8 cellular contexts compared by ENCODE assay signal in genomic region chr11:130001491-130002351, GRCh38. TPM values are rescaled to one million over a fixed set of nuclear protein-coding genes. Genes with fewer than 3 reads are reported as not detected.
DNase-seq lines count a peak whose midpoint lies in the region; ATAC-seq and TF ChIP-seq lines count a peak whose summit lies in the region.

No MANE protein-coding gene starts in this region.

- H3K4me3 Mint-ChIP-seq in naive thymus-derived CD4-positive, alpha-beta T cell, result peak overlapping the region; percentile 89 to 99 (median 94)

- peaks cover 0 to 3% (median 0%) of the 10 kb centered on the region in 11 donors for H3K9me3 Mint-ChIP-seq in naive thymus-derived CD4-positive, alpha-beta T cell

- CTCF ChIA-PET in naive thymus-derived CD4-positive, alpha-beta T cell (lab: Charles Lee), result interaction anchor here (1.2 to 1.6 kb wide), 3 partner anchors 9 to 131 kb away, joined by 3 to 5 read pairs (median 5); no protein-coding TSS in a partner anchor

- peak overlapping the region; percentile 98 for H3K27ac ChIP-seq in naive thymus-derived CD4-positive, alpha-beta T cell (ENCODE audit: low read depth, low read length)
- peak overlapping the region; percentile 99 for H3K27ac ChIP-seq in temporal lobe (ENCODE audit: low read depth, low read length)

- peaks cover 24 to 56% (median 53%) of the 10 kb centered on the region in 7 donors for H3K4me1 Mint-ChIP-seq in naive thymus-derived CD4-positive, alpha-beta T cell

- POLR2A ChIA-PET in naive thymus-derived CD4-positive, alpha-beta T cell (lab: Charles Lee), result interaction anchor here (0.7 to 4.9 kb wide), 21 partner anchors 9 to 915 kb away, joined by 3 to 55 read pairs (median 5); partner anchors contain the start of genes APLP2, NFRKB, SNX19 and TMEM45B

- H3K27ac Mint-ChIP-seq in naive thymus-derived CD4-positive, alpha-beta T cell, result peak overlapping the region; percentile 88 to 100 (median 97)

- H3K27me3 ChIP-seq in naive thymus-derived CD4-positive, alpha-beta T cell (ENCODE audit: control insufficient read depth in 2 of 2, insufficient read depth in 2 of 2, low read length in 2 of 2), result no peaks in the 10 kb centered on the region

- intact Hi-C loops in naive thymus-derived CD4-positive, alpha-beta T cell (cut with micrococcal nuclease), result loop anchor here (1.0 to 10.0 kb wide), 14 partner anchors 9 to 1474 kb away; partner anchors contain the start of genes NFRKB (in 2 of the 2), ZBTB44 (in 2 of the 2), APLP2 (in 1 of the 2) and SNX19 (in 1 of the 2)

- DNase-seq in NK-92 treated with Interleukin-12 subunit alpha and Interleukin-12 subunit beta, amount 100 ng/mL, for 24 hours (lab: John Stamatoyannopoulos, UW), result peak; percentile 82
- DNase-seq in NK-92 (lab: John Stamatoyannopoulos, UW; ENCODE audit: unreplicated experiment) (no peak), NCI-H146 treated with DMSO at 0.1 percent for 48 hours (lab: John Stamatoyannopoulos, UW; ENCODE audit: unreplicated experiment) (peak; percentile 46), activated T-cell treated with anti-CD3 and anti-CD28 coated beads for 4 hours (peak; percentile 16), fibroblast of mammary gland (ENCODE audit: low read depth) (peak; percentile 38)
- DNase-seq in naive thymus-derived CD4-positive, alpha-beta T cell, result peak in 7 of 9 donors; percentile 22 to 55 (median 48)

- H3K36me3 ChIP-seq in naive thymus-derived CD4-positive, alpha-beta T cell (ENCODE audit: control insufficient read depth in 2 of 3, insufficient read depth in 3 of 3, low read length in 3 of 3), result peaks cover 0 to 3% (median 0%) of the 10 kb centered on the region in 3 experiments

- no peaks in the 10 kb centered on the region for H3K9me3 ChIP-seq in naive thymus-derived CD4-positive, alpha-beta T cell (ENCODE audit: control insufficient read depth in 2 of 3, low read length in 3 of 3)

- peaks cover 0 to 14% (median 6%) of the 10 kb centered on the region in 5 donors for H3K36me3 Mint-ChIP-seq in naive thymus-derived CD4-positive, alpha-beta T cell

- H3K4me1 ChIP-seq in naive thymus-derived CD4-positive, alpha-beta T cell (ENCODE audit: control insufficient read depth in 2 of 2, insufficient read depth in 2 of 2, low read length in 2 of 2), result peaks cover 16 to 22% of the 10 kb centered on the region in 2 donors

- H3K4me3 ChIP-seq in fibroblast of mammary gland (ENCODE audit: control insufficient read depth, low read depth, low read length), result peak overlapping the region; percentile 75
- H3K4me3 ChIP-seq in naive thymus-derived CD4-positive, alpha-beta T cell (ENCODE audit: low read length), result peak overlapping the region; percentile 76

- peak; percentile 13 for ATAC-seq in HG02623 (IDR thresholded peaks at IDR 0.05; ENCODE audit: unreplicated experiment)
- peak; percentile 33 for ATAC-seq in naive thymus-derived CD4-positive, alpha-beta T cell

- H3K27me3 Mint-ChIP-seq in naive thymus-derived CD4-positive, alpha-beta T cell, result peaks cover 0 to 2% (median 0%) of the 10 kb centered on the region in 5 donors

- no peak for TF ChIP-seq CTCF in fibroblast of mammary gland (conservative IDR thresholded peaks at IDR 0.05; ENCODE audit: control insufficient read depth, insufficient read depth, low read depth, low read length)

RNA-seq across cellular contexts. Expression of gene PRDM10, which starts 0.9 kb away (rescaled TPM):
- total RNA-seq in naive thymus-derived CD4-positive, alpha-beta T cell, result 10 to 100 TPM; 12.4 to 16.3 (median 13.8) TPM
- 1 to 10 TPM; 2.5 to 3.3 TPM for polyA plus RNA-seq in naive thymus-derived CD4-positive, alpha-beta T cell
- 10.1 TPM for total RNA-seq in temporal lobe
